ENCODE assay signal across 9 cellular contexts in genomic region chrX:144275826-144276225, GRCh38.
"Had no signal": no experiment of that assay in that cellular context is flagged by ENCODE, and none has a peak within 500 bp of the region (broad histone marks: within the 10 kb centered on the region; RNA-seq: fewer than 3 reads in every experiment).

No MANE protein-coding gene starts in this region.

- H3K9ac ChIP-seq: GM23248 had no signal

- ATAC-seq: GM23338, HCT116 had no signal

- DNase-seq: GM23248, GOT3, H7, H9, HCEC 1CT, HFFc6 had no signal

- H3K4me1 ChIP-seq: HAP-1 had no signal

- H3K4me2 ChIP-seq: GM23338 had no signal

- H3K4me3 ChIP-seq: GM23248, GM23338, HAP-1 had no signal

- H3K27ac ChIP-seq: GM23248 had no signal

- H3K36me3 ChIP-seq: HAP-1 had no signal
